Comparison of ENCODE assay signal across 21 cellular contexts in the genomic region with DNA sequence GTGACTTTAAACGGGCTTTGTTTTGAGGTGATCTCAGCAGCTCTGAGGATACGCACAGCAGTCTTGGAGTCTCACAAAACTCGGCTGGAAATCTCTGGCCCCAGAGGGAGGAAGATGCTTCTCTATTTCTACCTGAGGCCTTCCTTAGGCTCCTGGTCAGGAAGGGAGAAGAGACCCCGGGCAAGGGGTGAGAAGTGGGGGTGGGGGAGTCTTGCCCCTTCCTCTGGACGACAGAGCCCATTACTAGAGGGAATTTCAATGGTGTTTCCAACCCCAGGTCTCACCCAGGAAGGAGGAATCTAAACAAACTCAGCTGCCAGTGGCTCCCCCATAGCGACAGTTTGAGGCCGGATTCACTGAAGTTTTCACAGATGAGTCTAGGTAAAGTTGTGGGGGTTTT.
"Had no signal": no experiment of that assay in that cellular context is flagged by ENCODE, and none has a peak within 500 bp of the region (broad histone marks: within the 10 kb centered on the region; RNA-seq: fewer than 3 reads in every experiment).

No MANE protein-coding gene starts in this region.

- H3K27me3 ChIP-seq: ascending aorta, brain microvascular endothelial cell, pancreas, right atrium auricular region had no signal

- H3K36me3 ChIP-seq: ascending aorta, brain microvascular endothelial cell, pancreas, right atrium auricular region, tibial artery had no signal

- ATAC-seq: activated naive CD4-positive, alpha-beta T cell treated with anti-CD3 and anti-CD28 coated beads, Interleukin-2, amount 50 U/mL, for 72 hours; activated T-helper 17 cell treated with anti-CD3 and anti-CD28 coated beads, Interleukin-2, amount 50 U/mL, for 72 hours; foreskin keratinocyte; natural killer cell had no signal

- FAIRE-seq: kidney, pancreas had no signal

- H3K4me1 ChIP-seq: ascending aorta, foreskin keratinocyte, psoas muscle, tibial artery had no signal

- H3K27ac ChIP-seq: ascending aorta, brain microvascular endothelial cell, foreskin keratinocyte, psoas muscle, tibial artery had no signal

- DNase-seq: activated CD4-positive, alpha-beta T cell treated with anti-CD3 and anti-CD28 coated beads for 1 hour; activated CD8-positive, alpha-beta memory T cell treated with anti-CD3 and anti-CD28 coated beads for 24 hours; activated CD8-positive, alpha-beta memory T cell treated with anti-CD3 and anti-CD28 coated beads, Interleukin-2, amount 50 U/mL, for 4 hours; activated T-cell treated with anti-CD3 and anti-CD28 coated beads, Interleukin-2, amount 50 U/mL, for 24 hours; brain microvascular endothelial cell; caudate nucleus; dermis blood vessel endothelial cell; effector CD8-positive, alpha-beta T cell; erythroblast; foreskin keratinocyte; kidney; natural killer cell; pancreas; stimulated activated CD4-positive, alpha-beta T cell treated with anti-CD3 and anti-CD28 coated beads, Interleukin-1b, Interleukin-23, amount 100 ng/mL, for 48 hours; tibial artery had no signal

- H3K9me3 ChIP-seq: ascending aorta, pancreas, psoas muscle, right atrium auricular region had no signal

- H3K4me3 ChIP-seq: ascending aorta, lung, pancreas, psoas muscle, right atrium auricular region, tibial artery had no signal
